Comparison of ENCODE assay signal across 18 cellular contexts in genomic region chr5:149809919-149810691, GRCh38.
DNase-seq lines count a peak whose midpoint lies in the region; ATAC-seq and TF ChIP-seq lines count a peak whose summit lies in the region.
"Had no signal": no experiment of that assay in that cellular context is flagged by ENCODE, and none has a peak within 500 bp of the region (broad histone marks: within the 10 kb centered on the region; RNA-seq: fewer than 3 reads in every experiment).

No MANE protein-coding gene starts in this region.

- no peaks in the 10 kb centered on the region for H3K36me3 Mint-ChIP-seq in nephron progenitor cell (ENCODE audit: low read depth)
- H3K36me3 Mint-ChIP-seq: CD8-positive, alpha-beta T cell had no signal

- peak; percentile 31 for DNase-seq in COLO668 (lab: John Stamatoyannopoulos, UW; ENCODE audit: unreplicated experiment)
- peak; percentile 71 for DNase-seq in NCI-H1105 (lab: John Stamatoyannopoulos, UW)
- peak; percentile 3 for DNase-seq in NCI-H748 treated with DMSO at 0.1 percent for 48 hours (lab: John Stamatoyannopoulos, UW)
- DNase-seq in left lung = peak in 1 of 2 donors; percentile 53
- no peak for DNase-seq in foreskin melanocyte
- no peak for DNase-seq in nephron progenitor cell
- no peak for DNase-seq in GF-D8 (lab: John Stamatoyannopoulos, UW)
- no peak for DNase-seq in activated effector memory CD4-positive, alpha-beta T cell treated with anti-CD3 and anti-CD28 coated beads, Interleukin-2, amount 50 U/mL, for 16 hours
- DNase-seq: activated CD4-positive, CD25-positive, alpha-beta regulatory T cell; activated naive CD4-positive, alpha-beta T cell; CD8-positive, alpha-beta T cell; colonic mucosa; GM23248; NCI-H146; SHP77; T-helper 2 cell had no signal

- H3K4me1 ChIP-seq in left lung = peaks cover 0 to 12% of the 10 kb centered on the region in 2 donors
- H3K4me1 ChIP-seq: colonic mucosa had no signal

- peaks cover 53% of the 10 kb centered on the region for H3K4me1 Mint-ChIP-seq in nephron progenitor cell

- no peaks in the 10 kb centered on the region for H3K9me3 ChIP-seq in left lung
- H3K9me3 ChIP-seq: colonic mucosa had no signal

- intact Hi-C loops in left lung (cut with DNase I) = loop anchor here in 1 of 2 donors (10.0 kb wide), 1 partner anchor 75 kb away; the partner anchor contains the start of gene PPARGC1B

- H3K36me3 ChIP-seq in left lung = no peaks in the 10 kb centered on the region
- H3K36me3 ChIP-seq: colonic mucosa had no signal

- H3K27me3 ChIP-seq in left lung = peaks cover 0 to 42% of the 10 kb centered on the region in 2 donors
- H3K27me3 ChIP-seq: colonic mucosa had no signal

- ATAC-seq in left lung = peak; percentile 87
- ATAC-seq: CD8-positive, alpha-beta T cell had no signal

- no peak overlapping the region for H3K4me3 Mint-ChIP-seq in nephron progenitor cell
- H3K4me3 Mint-ChIP-seq: CD8-positive, alpha-beta T cell; nephron had no signal

- no peak overlapping the region for H3K4me3 ChIP-seq in left lung
- H3K4me3 ChIP-seq: colonic mucosa, GM23248 had no signal

- H3K27ac Mint-ChIP-seq in nephron progenitor cell = no peak overlapping the region
- H3K27ac Mint-ChIP-seq: CD8-positive, alpha-beta T cell had no signal

- no peak overlapping the region for H3K27ac ChIP-seq in left lung
- H3K27ac ChIP-seq: colonic mucosa, epithelial cell of prostate, GM23248 had no signal

- no peaks in the 10 kb centered on the region for H3K9me3 Mint-ChIP-seq in nephron progenitor cell
- H3K9me3 Mint-ChIP-seq: CD8-positive, alpha-beta T cell; nephron had no signal

- peaks cover 3% of the 10 kb centered on the region for H3K27me3 Mint-ChIP-seq in nephron progenitor cell (ENCODE audit: low read depth, poor library complexity)

- TF ChIP-seq CTCF in left lung (IDR thresholded peaks at IDR 0.05) = no peak
- no peak for TF ChIP-seq CTCF in nephron progenitor cell (IDR thresholded peaks at IDR 0.05)

Comparison
In these comparisons a context has a peak if more than half of its experiments do, and no peak if none do; other contexts are left out.
1. DNase-seq: peak in COLO668 (single experiment), NCI-H1105 (single experiment) and NCI-H748 treated with DMSO at 0.1 percent for 48 hours (single experiment); none in foreskin melanocyte (single experiment), nephron progenitor cell (single experiment), GF-D8 (single experiment) and activated effector memory CD4-positive, alpha-beta T cell treated with anti-CD3 and anti-CD28 coated beads, Interleukin-2, amount 50 U/mL, for 16 hours (single experiment).